ENCODE assay signal across 35 cellular contexts in the genomic region with DNA sequence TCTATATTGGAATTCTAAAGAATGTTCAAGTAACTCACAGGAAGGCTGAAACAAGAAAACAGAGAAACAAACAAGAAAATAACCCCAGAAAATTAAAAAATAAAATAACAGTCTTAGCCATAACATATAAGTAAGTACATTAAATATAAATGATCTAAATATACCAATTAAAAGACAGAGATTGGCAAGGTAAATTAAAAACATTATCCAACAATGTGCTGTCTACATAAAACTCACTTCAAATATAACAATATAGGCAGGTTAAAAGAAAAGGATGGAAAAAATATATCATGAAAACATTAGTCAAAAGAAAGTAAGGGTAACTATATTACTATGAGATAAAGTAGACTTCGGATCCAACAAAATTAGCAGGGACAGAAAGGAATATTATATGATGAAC.
"Had no signal": no experiment of that assay in that cellular context is flagged by ENCODE, and none has a peak within 500 bp of the region (broad histone marks: within the 10 kb centered on the region; RNA-seq: fewer than 3 reads in every experiment).

No MANE protein-coding gene starts in this region.

- H3K4me1 ChIP-seq: adrenal gland, body of pancreas, esophagus muscularis mucosa, gastroesophageal sphincter had no signal

- H3K27me3 ChIP-seq: adrenal gland, body of pancreas, esophagus muscularis mucosa, foreskin keratinocyte, gastroesophageal sphincter, heart right ventricle had no signal

- H3K4me2 ChIP-seq: hepatocyte had no signal

- H3K4me1 Mint-ChIP-seq: activated B cell treated with CpG ODN at 0.5 μM for 24 hours; activated T-helper 17 cell treated with anti-CD3 and anti-CD28 coated beads, Interleukin-2, amount 50 U/mL, for 72 hours; T-helper 17 cell had no signal

- H3K4me3 Mint-ChIP-seq: activated B cell treated with CpG ODN at 0.5 μM for 24 hours; activated CD8-positive, alpha-beta T cell treated with anti-CD3 and anti-CD28 coated beads for 36 hours; activated naive CD8-positive, alpha-beta T cell; activated T-cell treated with anti-CD3 and anti-CD28 coated beads, Interleukin-2, amount 50 U/mL, for 4 hours; activated T-helper 17 cell treated with anti-CD3 and anti-CD28 coated beads, Interleukin-2, amount 50 U/mL, for 72 hours; effector memory CD8-positive, alpha-beta T cell; T-helper 17 cell; T-helper 2 cell treated with Interferon-gamma antibody and Interleukin-4, amounts not matched to agents 5 μg/mL and 100 μg/mL, for 36 hours had no signal

- H3K36me3 ChIP-seq: adrenal gland, esophagus muscularis mucosa, gastroesophageal sphincter, heart right ventricle, WERI-Rb-1 had no signal

- H3K27ac ChIP-seq: adrenal gland, body of pancreas, esophagus muscularis mucosa, foreskin keratinocyte, gastroesophageal sphincter, heart right ventricle, hepatocyte, WERI-Rb-1 had no signal

- H3K27ac Mint-ChIP-seq: activated B cell treated with CpG ODN at 0.5 μM for 24 hours; activated CD8-positive, alpha-beta T cell treated with anti-CD3 and anti-CD28 coated beads for 36 hours; activated naive CD8-positive, alpha-beta T cell; activated T-helper 17 cell treated with anti-CD3 and anti-CD28 coated beads, Interleukin-2, amount 50 U/mL, for 72 hours; effector memory CD8-positive, alpha-beta T cell; T-helper 17 cell; T-helper 2 cell treated with Interferon-gamma antibody and Interleukin-4, amounts not matched to agents 5 μg/mL and 100 μg/mL, for 36 hours had no signal

- ATAC-seq: activated CD4-positive, CD25-positive, alpha-beta regulatory T cell treated with anti-CD3 and anti-CD28 coated beads, Interleukin-2, amount 50 U/mL, for 24 hours; activated CD8-positive, alpha-beta T cell treated with anti-CD3 and anti-CD28 coated beads for 36 hours; activated T-cell treated with anti-CD3 and anti-CD28 coated beads, Interleukin-2, amount 50 U/mL, for 4 hours; activated T-helper 17 cell treated with anti-CD3 and anti-CD28 coated beads, Interleukin-2, amount 50 U/mL, for 72 hours; body of pancreas; effector memory CD8-positive, alpha-beta T cell; gastroesophageal sphincter; heart right ventricle; T-helper 17 cell had no signal

- FAIRE-seq: colon had no signal

- H3K9me3 ChIP-seq: body of pancreas had no signal

- H3K79me2 ChIP-seq: hepatocyte had no signal

- H3K36me3 Mint-ChIP-seq: activated naive CD8-positive, alpha-beta T cell had no signal

- DNase-seq: activated B cell treated with CpG ODN at 0.5 μM for 24 hours; activated CD4-positive, alpha-beta T cell treated with anti-CD3 and anti-CD28 coated beads for 48 hours; activated CD4-positive, alpha-beta T cell treated with anti-CD3 and anti-CD28 coated beads, Interleukin-2, amount 50 U/mL, for 1 hour; activated CD4-positive, alpha-beta T cell treated with anti-CD3 and anti-CD28 coated beads, Interleukin-2, amount 50 U/mL, for 48 hours; activated CD8-positive, alpha-beta memory T cell treated with anti-CD3 and anti-CD28 coated beads for 24 hours; activated CD8-positive, alpha-beta T cell treated with anti-CD3 and anti-CD28 coated beads for 36 hours; activated effector memory CD4-positive, alpha-beta T cell treated with Interleukin-2 at 50 U/mL for 16 hours; activated gamma-delta T cell treated with Interleukin-2 at 50 U/mL for 16 hours; activated naive CD4-positive, alpha-beta T cell treated with anti-CD3 and anti-CD28 coated beads, Interleukin-2, amount 50 U/mL, for 16 hours; activated naive CD4-positive, alpha-beta T cell treated with Interleukin-2 at 50 U/mL for 16 hours; activated T-cell treated with anti-CD3 and anti-CD28 coated beads, Interleukin-2, amount 50 U/mL, for 4 hours; adrenal gland; amygdala; aorta; body of pancreas; caudate nucleus; cortex of kidney; dermis blood vessel endothelial cell; effector CD4-positive, alpha-beta T cell; effector memory CD8-positive, alpha-beta T cell; erythroblast; heart right ventricle; T-helper 1 cell; T-helper 17 cell; T1000; WERI-Rb-1 had no signal

- H2AFZ ChIP-seq: hepatocyte had no signal

- H3K4me3 ChIP-seq: adrenal gland, body of pancreas, esophagus muscularis mucosa, gastroesophageal sphincter, heart right ventricle, hepatocyte had no signal
